1 cellular context compared by ENCODE assay signal in genomic region chr14:68312884-68313725, GRCh38.
TF ChIP-seq lines count a peak whose summit lies in the region.

No MANE protein-coding gene starts in this region.

TF ChIP-seq in GM12878, 131 proteins besides CTCF, POLR2A, EP300 and RAD21 (continued from another document and continues in another):
- TF ChIP-seq MLLT1 (IDR thresholded peaks at IDR 0.05), result peak; percentile 82
- peak; percentile 73 for TF ChIP-seq GATAD2B (conservative IDR thresholded peaks at IDR 0.05; ENCODE audit: low read depth)
- peak; percentile 100 for TF ChIP-seq RUNX3 (IDR thresholded peaks at IDR 0.05; ENCODE audit: low read length)
- 0 out of 2 replicates have a peak, but pooled peaks have one; percentile 3 for TF ChIP-seq CHD4 (IDR thresholded peaks at IDR 0.05)
- no peak for TF ChIP-seq MXI1 (IDR thresholded peaks at IDR 0.05; ENCODE audit: low read depth, low read length)
- TF ChIP-seq ZNF24 (IDR thresholded peaks at IDR 0.05), result peak; percentile 65; the same call in 1 of the 2 replicates
- peak; percentile 97 for TF ChIP-seq NFIC (IDR thresholded peaks at IDR 0.05; ENCODE audit: low read depth, low read length)
- peak; percentile 72 to 84; a peak in 3 of 4 replicates for TF ChIP-seq BHLHE40 (IDR thresholded peaks at IDR 0.05; ENCODE audit: borderline replicate concordance in 1 of 2, low read depth in 2 of 2, low read length in 1 of 2)
- TF ChIP-seq, protein P1, sequence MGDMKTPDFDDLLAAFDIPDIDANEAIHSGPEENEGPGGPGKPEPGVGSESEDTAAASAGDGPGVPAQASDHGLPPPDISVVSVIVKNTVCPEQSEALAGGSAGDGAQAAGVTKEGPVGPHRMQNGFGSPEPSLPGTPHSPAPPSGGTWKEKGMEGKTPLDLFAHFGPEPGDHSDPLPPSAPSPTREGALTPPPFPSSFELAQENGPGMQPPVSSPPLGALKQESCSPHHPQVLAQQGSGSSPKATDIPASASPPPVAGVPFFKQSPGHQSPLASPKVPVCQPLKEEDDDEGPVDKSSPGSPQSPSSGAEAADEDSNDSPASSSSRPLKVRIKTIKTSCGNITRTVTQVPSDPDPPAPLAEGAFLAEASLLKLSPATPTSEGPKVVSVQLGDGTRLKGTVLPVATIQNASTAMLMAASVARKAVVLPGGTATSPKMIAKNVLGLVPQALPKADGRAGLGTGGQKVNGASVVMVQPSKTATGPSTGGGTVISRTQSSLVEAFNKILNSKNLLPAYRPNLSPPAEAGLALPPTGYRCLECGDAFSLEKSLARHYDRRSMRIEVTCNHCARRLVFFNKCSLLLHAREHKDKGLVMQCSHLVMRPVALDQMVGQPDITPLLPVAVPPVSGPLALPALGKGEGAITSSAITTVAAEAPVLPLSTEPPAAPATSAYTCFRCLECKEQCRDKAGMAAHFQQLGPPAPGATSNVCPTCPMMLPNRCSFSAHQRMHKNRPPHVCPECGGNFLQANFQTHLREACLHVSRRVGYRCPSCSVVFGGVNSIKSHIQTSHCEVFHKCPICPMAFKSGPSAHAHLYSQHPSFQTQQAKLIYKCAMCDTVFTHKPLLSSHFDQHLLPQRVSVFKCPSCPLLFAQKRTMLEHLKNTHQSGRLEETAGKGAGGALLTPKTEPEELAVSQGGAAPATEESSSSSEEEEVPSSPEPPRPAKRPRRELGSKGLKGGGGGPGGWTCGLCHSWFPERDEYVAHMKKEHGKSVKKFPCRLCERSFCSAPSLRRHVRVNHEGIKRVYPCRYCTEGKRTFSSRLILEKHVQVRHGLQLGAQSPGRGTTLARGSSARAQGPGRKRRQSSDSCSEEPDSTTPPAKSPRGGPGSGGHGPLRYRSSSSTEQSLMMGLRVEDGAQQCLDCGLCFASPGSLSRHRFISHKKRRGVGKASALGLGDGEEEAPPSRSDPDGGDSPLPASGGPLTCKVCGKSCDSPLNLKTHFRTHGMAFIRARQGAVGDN (IDR thresholded peaks at IDR 0.05), result peak; percentile 60
- TF ChIP-seq CREM (IDR thresholded peaks at IDR 0.05; ENCODE audit: low read depth), result peak; percentile 73
- TF ChIP-seq IRF3 (IDR thresholded peaks at IDR 0.05), result no peak
- TF ChIP-seq ZSCAN29 (IDR thresholded peaks at IDR 0.05), result peak; percentile 70; the same call in 1 of the 2 replicates
- TF ChIP-seq POLR2AphosphoS5 (IDR thresholded peaks at IDR 0.05; ENCODE audit: low read length), result peak; percentile 62
- peak in 1 of 2 experiments; percentile 76; a peak in 1 of 4 replicates for TF ChIP-seq ETV6 (conservative IDR thresholded peaks at IDR 0.05 in 1 of 2, IDR thresholded peaks at IDR 0.05 in 1 of 2; ENCODE audit: borderline replicate concordance in 1 of 2, low read depth in 1 of 2)
- TF ChIP-seq TCF7 (IDR thresholded peaks at IDR 0.05; ENCODE audit: borderline replicate concordance), result peak; percentile 77
- peak; percentile 88 for TF ChIP-seq BCL11A (IDR thresholded peaks at IDR 0.05; ENCODE audit: low read depth, low read length)
- TF ChIP-seq ZBTB11 (CRISPR knock-in tag; IDR thresholded peaks at IDR 0.05), result no peak
- no peak for TF ChIP-seq SRF (IDR thresholded peaks at IDR 0.05; ENCODE audit: low read depth in 2 of 2, low read length in 2 of 2)
- peak; percentile 72 for TF ChIP-seq RAD51 (IDR thresholded peaks at IDR 0.05)
- peak; percentile 75 for TF ChIP-seq CUX1 (IDR thresholded peaks at IDR 0.05; ENCODE audit: insufficient replicate concordance, low read depth, low read length)
- TF ChIP-seq TCF12 (IDR thresholded peaks at IDR 0.05; ENCODE audit: low read depth, low read length), result peak; percentile 82
- TF ChIP-seq ZNF217 (IDR thresholded peaks at IDR 0.05), result 0 out of 2 replicates have a peak, but pooled peaks have one; percentile 62
- peak; percentile 58 for TF ChIP-seq NR2F1 (conservative IDR thresholded peaks at IDR 0.05)
- no peak for TF ChIP-seq SIX5 (IDR thresholded peaks at IDR 0.05; ENCODE audit: low read depth, low read length, severe bottlenecking)
- TF ChIP-seq PML (IDR thresholded peaks at IDR 0.05; ENCODE audit: low read length), result peak; percentile 74; the same call in 1 of the 2 replicates
- no peak for TF ChIP-seq ZNF274 (IDR thresholded peaks at IDR 0.05; ENCODE audit: insufficient read depth, insufficient read length)
- TF ChIP-seq FOXM1 (IDR thresholded peaks at IDR 0.05; ENCODE audit: low read depth, low read length), result peak; percentile 98
- no peak for TF ChIP-seq SIN3A (IDR thresholded peaks at IDR 0.05; ENCODE audit: low read depth, low read length)
- TF ChIP-seq NFYA (IDR thresholded peaks at IDR 0.05; ENCODE audit: borderline replicate concordance, low read depth, low read length), result no peak
- TF ChIP-seq IRF4 (IDR thresholded peaks at IDR 0.05; ENCODE audit: low read depth, low read length), result peak; percentile 90
- TF ChIP-seq NBN (IDR thresholded peaks at IDR 0.05), result peak; percentile 74
- TF ChIP-seq, protein P2, sequence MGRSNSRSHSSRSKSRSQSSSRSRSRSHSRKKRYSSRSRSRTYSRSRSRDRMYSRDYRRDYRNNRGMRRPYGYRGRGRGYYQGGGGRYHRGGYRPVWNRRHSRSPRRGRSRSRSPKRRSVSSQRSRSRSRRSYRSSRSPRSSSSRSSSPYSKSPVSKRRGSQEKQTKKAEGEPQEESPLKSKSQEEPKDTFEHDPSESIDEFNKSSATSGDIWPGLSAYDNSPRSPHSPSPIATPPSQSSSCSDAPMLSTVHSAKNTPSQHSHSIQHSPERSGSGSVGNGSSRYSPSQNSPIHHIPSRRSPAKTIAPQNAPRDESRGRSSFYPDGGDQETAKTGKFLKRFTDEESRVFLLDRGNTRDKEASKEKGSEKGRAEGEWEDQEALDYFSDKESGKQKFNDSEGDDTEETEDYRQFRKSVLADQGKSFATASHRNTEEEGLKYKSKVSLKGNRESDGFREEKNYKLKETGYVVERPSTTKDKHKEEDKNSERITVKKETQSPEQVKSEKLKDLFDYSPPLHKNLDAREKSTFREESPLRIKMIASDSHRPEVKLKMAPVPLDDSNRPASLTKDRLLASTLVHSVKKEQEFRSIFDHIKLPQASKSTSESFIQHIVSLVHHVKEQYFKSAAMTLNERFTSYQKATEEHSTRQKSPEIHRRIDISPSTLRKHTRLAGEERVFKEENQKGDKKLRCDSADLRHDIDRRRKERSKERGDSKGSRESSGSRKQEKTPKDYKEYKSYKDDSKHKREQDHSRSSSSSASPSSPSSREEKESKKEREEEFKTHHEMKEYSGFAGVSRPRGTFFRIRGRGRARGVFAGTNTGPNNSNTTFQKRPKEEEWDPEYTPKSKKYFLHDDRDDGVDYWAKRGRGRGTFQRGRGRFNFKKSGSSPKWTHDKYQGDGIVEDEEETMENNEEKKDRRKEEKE (IDR thresholded peaks at IDR 0.05), result no peak
- TF ChIP-seq CBFB (IDR thresholded peaks at IDR 0.05; ENCODE audit: low read depth), result peak; percentile 89; the same call in 1 of the 2 replicates
- TF ChIP-seq GABPA (IDR thresholded peaks at IDR 0.05; ENCODE audit: low read depth), result peak; percentile 46
- peak; percentile 97 for TF ChIP-seq IKZF2 (IDR thresholded peaks at IDR 0.05)
- peak; percentile 59; the same call in 1 of the 2 replicates for TF ChIP-seq MYB (IDR thresholded peaks at IDR 0.05; ENCODE audit: borderline replicate concordance, low read depth, low read length)
- peak; percentile 97 for TF ChIP-seq TBL1XR1 (IDR thresholded peaks at IDR 0.05; ENCODE audit: low read depth, low read length)
- TF ChIP-seq IKZF1 (conservative IDR thresholded peaks at IDR 0.05), result peak; percentile 83
- TF ChIP-seq MEF2A (IDR thresholded peaks at IDR 0.05; ENCODE audit: insufficient read depth, low read depth, low read length), result peak; percentile 87
- TF ChIP-seq SMARCA5 (IDR thresholded peaks at IDR 0.05), result 0 out of 2 replicates have a peak, but pooled peaks have one; percentile 33
- TF ChIP-seq CEBPB (IDR thresholded peaks at IDR 0.05; ENCODE audit: borderline replicate concordance in 1 of 2, low read depth in 2 of 2, low read length in 2 of 2), result peak in 1 of 2 experiments; percentile 91; a peak in 2 of 4 replicates
- 0 out of 2 replicates have a peak, but pooled peaks have one; percentile 42 for TF ChIP-seq YY1 (IDR thresholded peaks at IDR 0.05; ENCODE audit: low read depth, low read length)
- no peak for TF ChIP-seq RBBP5 (conservative IDR thresholded peaks at IDR 0.05)
- TF ChIP-seq, protein P3, sequence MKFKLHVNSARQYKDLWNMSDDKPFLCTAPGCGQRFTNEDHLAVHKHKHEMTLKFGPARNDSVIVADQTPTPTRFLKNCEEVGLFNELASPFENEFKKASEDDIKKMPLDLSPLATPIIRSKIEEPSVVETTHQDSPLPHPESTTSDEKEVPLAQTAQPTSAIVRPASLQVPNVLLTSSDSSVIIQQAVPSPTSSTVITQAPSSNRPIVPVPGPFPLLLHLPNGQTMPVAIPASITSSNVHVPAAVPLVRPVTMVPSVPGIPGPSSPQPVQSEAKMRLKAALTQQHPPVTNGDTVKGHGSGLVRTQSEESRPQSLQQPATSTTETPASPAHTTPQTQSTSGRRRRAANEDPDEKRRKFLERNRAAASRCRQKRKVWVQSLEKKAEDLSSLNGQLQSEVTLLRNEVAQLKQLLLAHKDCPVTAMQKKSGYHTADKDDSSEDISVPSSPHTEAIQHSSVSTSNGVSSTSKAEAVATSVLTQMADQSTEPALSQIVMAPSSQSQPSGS (IDR thresholded peaks at IDR 0.05; ENCODE audit: low read length), result peak; percentile 97
